ENCODE assay signal across 8 cellular contexts in genomic region chr9:123338710-123339665, GRCh38. TPM values are rescaled to one million over a fixed set of nuclear protein-coding genes. Genes with fewer than 3 reads are reported as not detected.
A peak's percentile ranks its signal among the peaks of the same experiment; 100 is the strongest.
DNase-seq lines count a peak whose midpoint lies in the region; ATAC-seq and TF ChIP-seq lines count a peak whose summit lies in the region.

No MANE protein-coding gene starts in this region.

- H3K4me1 ChIP-seq in ascending aorta, result no peaks in the 10 kb centered on the region

- TF ChIP-seq CTCF in ascending aorta (IDR thresholded peaks at IDR 0.05) (no peak), omental fat pad (IDR thresholded peaks at IDR 0.05) (no peak)

- H3K9me3 ChIP-seq in ascending aorta, result no peaks in the 10 kb centered on the region

- intact Hi-C loops in ascending aorta (cut with DNase I), result no loop called here

- ATAC-seq in HG02970 (IDR thresholded peaks at IDR 0.05; ENCODE audit: low FRiP score, unreplicated experiment) (peak; percentile 78), omental fat pad (ENCODE audit: low FRiP score) (peak; percentile 5)

- H3K36me3 ChIP-seq in ascending aorta, result no peaks in the 10 kb centered on the region

- peak overlapping the region; percentile 30 to 57 for H3K4me3 ChIP-seq in ascending aorta

- peak; percentile 51 for TF ChIP-seq POLR2A in GM18526 (IDR thresholded peaks at IDR 0.05; ENCODE audit: extremely low read depth, insufficient read length)

- H3K27ac ChIP-seq in ascending aorta, result no peak overlapping the region

- H3K27me3 ChIP-seq in ascending aorta, result no peaks in the 10 kb centered on the region

- DNase-seq in T-helper 2 cell, result peak in 3 of 5 experiments; percentile 13 to 65 (median 45)
- DNase-seq in ascending aorta (ENCODE audit: low spot score in 2 of 2), result no peak
- DNase-seq in omental fat pad (ENCODE audit: low spot score), result no peak
- DNase-seq in AG08396 (ENCODE audit: low spot score), result no peak
- no peak for DNase-seq in NCI-H2081 treated with DMSO at 0.1 percent for 48 hours (lab: John Stamatoyannopoulos, UW)
- DNase-seq in HT-29 (ENCODE audit: low spot score), result no peak

RNA-seq across cellular contexts. Expression of gene CRB2, which starts 17.0 kb away (rescaled TPM):
- total RNA-seq in ascending aorta (not detected), omental fat pad (10 to 100 TPM in 1 of 4 donors, 1 to 10 TPM in 2, under 1 TPM in 1; 0.32 to 16.2 (median 3.5) TPM)
- total RNA-seq in HT-29 (2014; rRNA removed; shearing (Covaris generic)), result 0.78 and 0.94 TPM in 2 replicates

Comparison
In these comparisons a context has a peak if more than half of its experiments do, and no peak if none do; other contexts are left out.
1. DNase-seq: peak in T-helper 2 cell (3 of 5); none in ascending aorta (0 of 2), omental fat pad (single experiment), AG08396 (single experiment), NCI-H2081 treated with DMSO at 0.1 percent for 48 hours (single experiment) and HT-29 (single experiment).